ENCODE assay signal across 2 cellular contexts in genomic region chr2:52498062-52498750, GRCh38.
TF ChIP-seq lines count a peak whose summit lies in the region.

No MANE protein-coding gene starts in this region.

TF ChIP-seq in HepG2, 621 proteins besides CTCF, POLR2A, EP300 and RAD21 (continued from another document):
- TF ChIP-seq FLYWCH1 (CRISPR knock-in tag; IDR thresholded peaks at IDR 0.05) (no peak), ZNF607 (CRISPR knock-in tag; IDR thresholded peaks at IDR 0.05; ENCODE audit: borderline replicate concordance) (no peak), SOX13 (IDR thresholded peaks at IDR 0.05) (no peak), SOX13 (CRISPR knock-in tag; conservative IDR thresholded peaks at IDR 0.05 in 1 of 2, IDR thresholded peaks at IDR 0.05 in 1 of 2) (no peak), ZNF30 (CRISPR knock-in tag; IDR thresholded peaks at IDR 0.05) (no peak), ZNF354B (CRISPR knock-in tag; IDR thresholded peaks at IDR 0.05) (no peak)

TF ChIP-seq in GM12878, 131 proteins besides CTCF, POLR2A, EP300 and RAD21 (continued from another document):
- TF ChIP-seq NFYA (IDR thresholded peaks at IDR 0.05; ENCODE audit: borderline replicate concordance, low read depth, low read length) (no peak), TCF3 (IDR thresholded peaks at IDR 0.05; ENCODE audit: borderline replicate concordance, insufficient read depth, low read depth, low read length) (no peak), NKRF (conservative IDR thresholded peaks at IDR 0.05) (no peak)
TF ChIP-seq in GM12878: peak in this region for 1.
